15 cellular contexts compared by ENCODE assay signal in the genomic region with DNA sequence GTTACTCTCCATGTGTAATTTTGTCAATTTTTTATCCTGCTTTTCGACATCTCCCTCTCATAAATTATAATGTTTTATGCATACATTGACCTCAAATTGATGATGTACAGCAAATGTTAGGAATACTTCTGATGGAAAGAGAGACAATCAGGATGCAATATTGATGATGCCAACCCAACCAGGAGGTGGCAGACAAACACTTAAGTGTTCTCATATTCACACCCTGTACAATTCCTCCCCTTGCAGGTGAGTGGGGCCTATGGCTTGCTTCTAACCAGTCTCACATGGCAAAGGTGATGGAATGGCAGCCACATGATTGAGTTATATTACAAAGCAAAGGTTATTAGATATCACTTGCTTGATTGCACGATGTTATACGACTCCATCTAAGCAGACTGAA.
DNase-seq lines count a peak whose midpoint lies in the region; ATAC-seq and TF ChIP-seq lines count a peak whose summit lies in the region.
"Had no signal": no experiment of that assay in that cellular context is flagged by ENCODE, and none has a peak within 500 bp of the region (broad histone marks: within the 10 kb centered on the region; RNA-seq: fewer than 3 reads in every experiment).

No MANE protein-coding gene starts in this region.

- TF ChIP-seq CTCF in RWPE1 (conservative IDR thresholded peaks at IDR 0.05; ENCODE audit: low read depth) (no peak), neural cell (IDR thresholded peaks at IDR 0.05; ENCODE audit: poor library complexity, severe bottlenecking) (peak; percentile 38)

- no peak overlapping the region for H2AFZ ChIP-seq in neural cell (ENCODE audit: low read depth, low read length)

- H3K4me3 ChIP-seq in neural cell (ENCODE audit: low read length): no peak overlapping the region
- H3K4me3 ChIP-seq: pancreas had no signal

- TF ChIP-seq EP300 in neural cell (conservative IDR thresholded peaks at IDR 0.05; ENCODE audit: poor library complexity, severe bottlenecking): no peak

- no peaks in the 10 kb centered on the region for H3K27me3 ChIP-seq in neural cell (ENCODE audit: insufficient read depth, low read depth, low read length)
- H3K27me3 ChIP-seq: pancreas had no signal

- no peaks in the 10 kb centered on the region for H3F3A ChIP-seq in neural cell (ENCODE audit: insufficient read depth, low read length, poor library complexity, severe bottlenecking)

- POLR2A ChIA-PET in RWPE1 (lab: Yijun Ruan, JAX; ENCODE audit: low non-redundant PET): no interaction called here

- no peaks in the 10 kb centered on the region for H4K20me1 ChIP-seq in neural cell (ENCODE audit: insufficient read depth)

- H3K9ac ChIP-seq in neural cell (ENCODE audit: low read length): no peak overlapping the region

- ATAC-seq in GM19397 (IDR thresholded peaks at IDR 0.05; ENCODE audit: unreplicated experiment) (no peak), GM18868 (IDR thresholded peaks at IDR 0.05; ENCODE audit: unreplicated experiment) (no peak)
- ATAC-seq: pancreas had no signal

- H3K27ac ChIP-seq in RWPE1 (no peak overlapping the region), neural cell (ENCODE audit: low read length) (no peak overlapping the region)
- H3K27ac ChIP-seq: pancreas had no signal

- no peak overlapping the region for H3K4me2 ChIP-seq in neural cell (ENCODE audit: low read length)

- H3K9me2 ChIP-seq in neural cell (ENCODE audit: insufficient read depth, low read length): no peaks in the 10 kb centered on the region

- peak; percentile 43 for TF ChIP-seq RAD21 in neural cell (conservative IDR thresholded peaks at IDR 0.05)

- DNase-seq in H4 (ENCODE audit: low spot score) (peak; percentile 9), NCI-H1105 treated with DMSO at 0.1 percent for 48 hours (lab: John Stamatoyannopoulos, UW) (peak; percentile 8), RWPE1 (ENCODE audit: low spot score) (peak; percentile 4)
- no peak for DNase-seq in stimulated activated CD4-positive, alpha-beta T cell treated with anti-CD3 and anti-CD28 coated beads, Interleukin-2, amount 100 ng/mL, for 24 hours
- DNase-seq: activated CD8-positive, alpha-beta memory T cell treated with anti-CD3 and anti-CD28 coated beads, Interleukin-2, amount 50 U/mL, for 48 hours; activated naive CD4-positive, alpha-beta T cell treated with Interleukin-2 at 50 U/mL for 16 hours; CD4-positive, alpha-beta T cell; dermis blood vessel endothelial cell; kidney glomerular epithelial cell; NCI-H2029 treated with DMSO at 0.1 percent for 48 hours; stimulated activated CD4-positive, alpha-beta T cell treated with anti-CD3 and anti-CD28 coated beads, Interleukin-12 subunit alpha, Interleukin-12 subunit beta, amount 100 ng/mL, for 4 hours had no signal

- CTCF ChIA-PET in RWPE1 (lab: Yijun Ruan, JAX): no interaction called here

- no peaks in the 10 kb centered on the region for H3K79me2 ChIP-seq in neural cell (replicated peaks; ENCODE audit: insufficient read depth, low read length)

- no peaks in the 10 kb centered on the region for H3K9me3 ChIP-seq in neural cell (ENCODE audit: low read length)
- H3K9me3 ChIP-seq: pancreas had no signal

- no peaks in the 10 kb centered on the region for H3K36me3 ChIP-seq in neural cell (ENCODE audit: insufficient read depth, low read length)
- H3K36me3 ChIP-seq: pancreas had no signal

TF ChIP-seq in neural cell, 6 proteins besides CTCF, POLR2A, EP300 and RAD21:
- peak; percentile 25 for TF ChIP-seq SMC3 (conservative IDR thresholded peaks at IDR 0.05; ENCODE audit: poor library complexity)
- no peak for TF ChIP-seq POLR2AphosphoS5 (IDR thresholded peaks at IDR 0.05)
- TF ChIP-seq EZH2 (IDR thresholded peaks at IDR 0.05; ENCODE audit: borderline replicate concordance, insufficient read depth, low read length, poor library complexity, severe bottlenecking): no peak

Comparison
In these comparisons a context has a peak if more than half of its experiments do, and no peak if none do; other contexts are left out.
1. DNase-seq: peak in H4 (single experiment), NCI-H1105 treated with DMSO at 0.1 percent for 48 hours (single experiment) and RWPE1 (single experiment); none in stimulated activated CD4-positive, alpha-beta T cell treated with anti-CD3 and anti-CD28 coated beads, Interleukin-2, amount 100 ng/mL, for 24 hours (0 of 2).